Comparison of ENCODE assay signal across 21 cellular contexts in the genomic region with DNA sequence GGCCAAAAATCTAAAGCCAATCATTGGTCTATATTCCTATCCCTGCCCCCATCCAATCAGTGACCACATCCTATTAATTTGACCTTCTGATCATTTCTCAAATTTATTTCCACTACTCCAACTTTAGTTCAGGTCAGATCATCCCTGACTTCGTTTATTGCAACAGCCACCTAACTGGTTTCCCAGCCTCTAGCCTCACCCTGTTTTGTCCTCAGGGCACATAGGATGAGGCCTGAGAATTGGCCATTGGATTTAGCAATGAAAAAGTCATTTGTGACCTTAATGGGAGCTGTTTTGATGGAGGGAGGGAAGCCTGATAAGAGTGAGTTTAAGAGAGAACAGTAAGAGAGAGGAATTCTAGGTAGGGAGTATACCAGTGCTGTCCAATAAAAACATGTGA.
DNase-seq lines count a peak whose midpoint lies in the region; ATAC-seq, FAIRE-seq and TF ChIP-seq lines count a peak whose summit lies in the region.
"Had no signal": no experiment of that assay in that cellular context is flagged by ENCODE, and none has a peak within 500 bp of the region (broad histone marks: within the 10 kb centered on the region; RNA-seq: fewer than 3 reads in every experiment).

No MANE protein-coding gene starts in this region.

- H3K36me3 ChIP-seq in mammary epithelial cell (ENCODE audit: insufficient read depth, low read length) (no peaks in the 10 kb centered on the region), astrocyte (ENCODE audit: insufficient read depth, low read length) (no peaks in the 10 kb centered on the region), trophoblast cell (ENCODE audit: control insufficient read depth in 1 of 2, insufficient read depth in 2 of 2, low read length in 2 of 2) (no peaks in the 10 kb centered on the region), Caco-2 (ENCODE audit: control insufficient read depth, insufficient read depth, low read length) (no peaks in the 10 kb centered on the region)
- H3K36me3 ChIP-seq: BE2C had no signal

- H3K4ac ChIP-seq in trophoblast cell (ENCODE audit: low read depth, low read length), result no peak overlapping the region

- H3K4me3 ChIP-seq in mammary epithelial cell (replicated peaks in 1 of 3; ENCODE audit: insufficient read depth in 1 of 3, low read depth in 2 of 3, low read length in 3 of 3) (no peak overlapping the region), astrocyte (ENCODE audit: insufficient read depth, low read depth, low read length) (no peak overlapping the region), trophoblast cell (ENCODE audit: low read depth, low read length) (no peak overlapping the region), Caco-2 (ENCODE audit: low read depth, low read length) (no peak overlapping the region)
- H3K4me3 ChIP-seq: GM23338 had no signal

- H3K27ac Mint-ChIP-seq in MCF 10A (ENCODE audit: low read depth, unreplicated experiment), result no peak overlapping the region
- no peak overlapping the region for H3K27ac Mint-ChIP-seq in astrocyte (ENCODE audit: unreplicated experiment)
- no peak overlapping the region for H3K27ac Mint-ChIP-seq in Caco-2 (ENCODE audit: unreplicated experiment)
- H3K27ac Mint-ChIP-seq: CD4-positive, CD25-positive, alpha-beta regulatory T cell; CD8-positive, alpha-beta memory T cell; GM23338; IgD-negative memory B cell had no signal

- H3K9me3 Mint-ChIP-seq in MCF 10A (ENCODE audit: unreplicated experiment), result no peaks in the 10 kb centered on the region
- no peaks in the 10 kb centered on the region for H3K9me3 Mint-ChIP-seq in astrocyte (ENCODE audit: unreplicated experiment)
- no peaks in the 10 kb centered on the region for H3K9me3 Mint-ChIP-seq in Caco-2 (ENCODE audit: unreplicated experiment)
- H3K9me3 Mint-ChIP-seq: CD4-positive, CD25-positive, alpha-beta regulatory T cell; GM23338; IgD-negative memory B cell had no signal

- no peak overlapping the region for H3K4me2 ChIP-seq in mammary epithelial cell (ENCODE audit: insufficient read depth, low read depth, low read length)
- H3K4me2 ChIP-seq in astrocyte (ENCODE audit: low read length), result no peak overlapping the region
- H3K4me2 ChIP-seq in trophoblast cell (ENCODE audit: low read length), result no peak overlapping the region
- H3K4me2 ChIP-seq: GM23338 had no signal

- no TSS peak for BruUV-seq in mammary epithelial cell (replicated peaks; lab: Mats Ljungman, UMichigan)
- no TSS peak for BruUV-seq in MCF 10A (replicated peaks; lab: Mats Ljungman, UMichigan)
- BruUV-seq in Caco-2 (replicated peaks; lab: Mats Ljungman, UMichigan), result no TSS peak

- H3K27ac ChIP-seq in mammary epithelial cell (ENCODE audit: insufficient read depth, low read depth, low read length) (no peak overlapping the region), astrocyte (ENCODE audit: low read depth, low read length) (no peak overlapping the region), epithelial cell of prostate (peak overlapping the region; percentile 69), trophoblast cell (ENCODE audit: low read depth, low read length) (no peak overlapping the region)

- H3K9me3 ChIP-seq in mammary epithelial cell (replicated peaks; ENCODE audit: insufficient read depth, low read length) (no peaks in the 10 kb centered on the region), astrocyte (ENCODE audit: insufficient read depth, low read depth, low read length) (no peaks in the 10 kb centered on the region), trophoblast cell (ENCODE audit: insufficient read depth, low read depth, low read length) (no peaks in the 10 kb centered on the region), Caco-2 (no peaks in the 10 kb centered on the region)
- H3K9me3 ChIP-seq: BE2C had no signal

- intact Hi-C loops in mammary epithelial cell (cut with micrococcal nuclease) (loop anchor here (5.0 kb wide), 2 partner anchors 49 to 1079 kb away; no protein-coding TSS in a partner anchor), MCF 10A (cut with micrococcal nuclease) (loop anchor here (5.0 kb wide), 2 partner anchors 49 to 1079 kb away; no protein-coding TSS in a partner anchor), Caco-2 (cut with micrococcal nuclease; ENCODE audit: unreplicated experiment) (loop anchor here (10.0 kb wide), 1 partner anchor 152 kb away; a partner anchor contains a TSS)

- H3K4me3 Mint-ChIP-seq in MCF 10A (ENCODE audit: unreplicated experiment) (no peak overlapping the region), astrocyte (ENCODE audit: unreplicated experiment) (no peak overlapping the region), Caco-2 (ENCODE audit: unreplicated experiment) (no peak overlapping the region)
- H3K4me3 Mint-ChIP-seq: CD4-positive, CD25-positive, alpha-beta regulatory T cell; CD8-positive, alpha-beta memory T cell; GM23338; IgD-negative memory B cell had no signal

- no peak overlapping the region for H3K23ac ChIP-seq in trophoblast cell (ENCODE audit: low read length)

- no peaks in the 10 kb centered on the region for H4K20me1 ChIP-seq in mammary epithelial cell (ENCODE audit: insufficient read depth, low read length)
- no peaks in the 10 kb centered on the region for H4K20me1 ChIP-seq in astrocyte (ENCODE audit: insufficient read depth, low read length)

- POLR2A ChIA-PET in MCF 10A (lab: Yijun Ruan, JAX) (interaction anchor here (0.6 to 0.7 kb wide), 2 partner anchors 18 to 209 kb away, joined by 3 to 4 read pairs; no protein-coding TSS in a partner anchor), Caco-2 (lab: Charles Lee) (no interaction called here)

- WGBS in mammary epithelial cell (ENCODE audit: low coverage, missing lambda C conversion rate), result 0% methylated on average over 1 of the region's 1 CpG
- WGBS in trophoblast cell (ENCODE audit: extremely low coverage, insufficient coverage, insufficient read length), result no CpG with 5 or more reads among the region's 1 CpG

- no peak overlapping the region for H4K8ac ChIP-seq in trophoblast cell (ENCODE audit: low read depth, low read length)

- in situ Hi-C loops in mammary epithelial cell (cut with MboI; ENCODE audit: low sequenced_read_pairs in 2 of 2), result loop anchor here (5.0 to 25.0 kb wide), 2 partner anchors 249 to 699 kb away; no protein-coding TSS in a partner anchor

- H4K91ac ChIP-seq in trophoblast cell (ENCODE audit: low read depth, low read length), result no peak overlapping the region

- H3K9ac ChIP-seq in mammary epithelial cell (ENCODE audit: insufficient read depth, low read length) (no peak overlapping the region), astrocyte (ENCODE audit: low read length) (no peak overlapping the region), trophoblast cell (ENCODE audit: low read length) (no peak overlapping the region)

- dilution Hi-C loops in mammary epithelial cell (cut with HindIII; ENCODE audit: low sequenced_read_pairs), result no loop called here

- no peak for ATAC-seq in GM21717 (IDR thresholded peaks at IDR 0.05; ENCODE audit: unreplicated experiment)
- ATAC-seq: GM23338, HepG2 had no signal

- no peak overlapping the region for H2AK5ac ChIP-seq in trophoblast cell (ENCODE audit: low read length)

- no peaks in the 10 kb centered on the region for H3K27me3 ChIP-seq in mammary epithelial cell (ENCODE audit: insufficient read depth, low read length)
- H3K27me3 ChIP-seq in astrocyte (ENCODE audit: insufficient read depth, low read length), result no peaks in the 10 kb centered on the region
- H3K27me3 ChIP-seq in trophoblast cell (ENCODE audit: insufficient read depth, low read length), result no peaks in the 10 kb centered on the region
- H3K27me3 ChIP-seq in Caco-2 (replicated peaks; ENCODE audit: control insufficient read depth, insufficient read depth, low read length), result no peaks in the 10 kb centered on the region
- H3K27me3 ChIP-seq: BE2C had no signal

- peak; percentile 93 for FAIRE-seq in astrocyte (lab: Jason Lieb, UNC)
- FAIRE-seq: D721Med, G401.6, H54 had no signal

- TF ChIP-seq CTCF in mammary epithelial cell (conservative IDR thresholded peaks at IDR 0.05 in 1 of 2, IDR thresholded peaks at IDR 0.05 in 1 of 2; ENCODE audit: extremely low read depth in 1 of 2, insufficient read depth in 1 of 2, low read depth in 1 of 2, low read length in 2 of 2) (no peak), MCF 10A (IDR thresholded peaks at IDR 0.05; ENCODE audit: unreplicated experiment) (no peak), astrocyte (IDR thresholded peaks at IDR 0.05; ENCODE audit: insufficient read depth, low read depth, low read length) (no peak), Caco-2 (IDR thresholded peaks at IDR 0.05; ENCODE audit: insufficient read depth in 1 of 2, low read depth in 1 of 2, low read length in 1 of 2, severe bottlenecking in 1 of 2, unreplicated experiment in 1 of 2) (no peak)

- CTCF ChIA-PET in mammary epithelial cell (lab: Charles Lee; ENCODE audit: low non-redundant PET) (no interaction called here), MCF 10A (lab: Yijun Ruan, JAX) (interaction anchor here (0.9 to 19.7 kb wide), 6 partner anchors 8 to 247 kb away, joined by 3 to 432 read pairs (median 4); no protein-coding TSS in a partner anchor), Caco-2 (lab: Charles Lee) (no interaction called here)

- no peaks in the 10 kb centered on the region for H3K79me2 ChIP-seq in mammary epithelial cell (ENCODE audit: insufficient read depth, low read length)
- H3K79me2 ChIP-seq in astrocyte (ENCODE audit: insufficient read depth, low read length), result no peaks in the 10 kb centered on the region
- no peaks in the 10 kb centered on the region for H3K79me2 ChIP-seq in trophoblast cell (ENCODE audit: control insufficient read depth, insufficient read depth, low read length, poor library complexity)

- H3K4me1 ChIP-seq in mammary epithelial cell (ENCODE audit: insufficient read depth, low read length), result peaks cover 17% of the 10 kb centered on the region
- peaks cover 9% of the 10 kb centered on the region for H3K4me1 ChIP-seq in astrocyte (ENCODE audit: insufficient read depth, low read length)
- H3K4me1 ChIP-seq in trophoblast cell (ENCODE audit: control insufficient read depth in 1 of 2, insufficient read depth in 2 of 2, low read length in 2 of 2), result peaks cover 0 to 8% of the 10 kb centered on the region in 2 experiments
- no peaks in the 10 kb centered on the region for H3K4me1 ChIP-seq in Caco-2

- no peak overlapping the region for H2BK5ac ChIP-seq in trophoblast cell (ENCODE audit: low read depth, low read length, poor library complexity)

- H2BK12ac ChIP-seq in trophoblast cell (ENCODE audit: low read length), result no peak overlapping the region

- H3K36me3 Mint-ChIP-seq in MCF 10A (ENCODE audit: insufficient read depth, unreplicated experiment), result peaks cover 17% of the 10 kb centered on the region
- no peaks in the 10 kb centered on the region for H3K36me3 Mint-ChIP-seq in astrocyte (ENCODE audit: low read depth, unreplicated experiment)
- H3K36me3 Mint-ChIP-seq in Caco-2 (ENCODE audit: insufficient read depth, unreplicated experiment), result no peaks in the 10 kb centered on the region
- H3K36me3 Mint-ChIP-seq: CD4-positive, CD25-positive, alpha-beta regulatory T cell; CD8-positive, alpha-beta memory T cell; IgD-negative memory B cell had no signal

- no peak overlapping the region for H4K12ac ChIP-seq in trophoblast cell (ENCODE audit: low read depth, low read length)

- DNase-seq in mammary epithelial cell (peak; percentile 49), MCF 10A (ENCODE audit: unreplicated experiment) (no peak), astrocyte (ENCODE audit: low read depth) (no peak), epithelial cell of prostate (ENCODE audit: low read depth, low spot score) (no peak), trophoblast cell (peak; percentile 40 to 77), Caco-2 (no peak), EL (no peak)
- DNase-seq: ACHN; BE2C; C1 segment of cervical spinal cord; CD4-positive, CD25-positive, alpha-beta regulatory T cell; CD8-positive, alpha-beta memory T cell; COR-L47; KBM-7 had no signal

- H2AFZ ChIP-seq in mammary epithelial cell (ENCODE audit: low read depth, low read length), result no peak overlapping the region
- H2AFZ ChIP-seq in astrocyte (ENCODE audit: low read depth, low read length), result no peak overlapping the region
- no peak overlapping the region for H2AFZ ChIP-seq in trophoblast cell (ENCODE audit: insufficient read depth, low read length, poor library complexity)
- H2AFZ ChIP-seq: GM23338 had no signal

- peaks cover 5% of the 10 kb centered on the region for H3K79me1 ChIP-seq in trophoblast cell (ENCODE audit: low read length)

- H2BK120ac ChIP-seq in trophoblast cell (ENCODE audit: insufficient read depth, low read length, poor library complexity), result no peak overlapping the region

- H3K27me3 Mint-ChIP-seq in MCF 10A (ENCODE audit: insufficient read depth, unreplicated experiment) (peaks cover 15% of the 10 kb centered on the region), astrocyte (ENCODE audit: low read depth, unreplicated experiment) (no peaks in the 10 kb centered on the region), Caco-2 (ENCODE audit: insufficient read depth, unreplicated experiment) (no peaks in the 10 kb centered on the region)
- H3K27me3 Mint-ChIP-seq: CD4-positive, CD25-positive, alpha-beta regulatory T cell; IgD-negative memory B cell had no signal

- no peak overlapping the region for H3K14ac ChIP-seq in trophoblast cell (ENCODE audit: low read length)

- no peak overlapping the region for H3K18ac ChIP-seq in trophoblast cell (ENCODE audit: low read length)

- peaks cover 12% of the 10 kb centered on the region for H3K4me1 Mint-ChIP-seq in MCF 10A (ENCODE audit: insufficient read depth, unreplicated experiment)
- no peaks in the 10 kb centered on the region for H3K4me1 Mint-ChIP-seq in astrocyte (ENCODE audit: low read depth, unreplicated experiment)
- H3K4me1 Mint-ChIP-seq in Caco-2 (ENCODE audit: low read depth, unreplicated experiment), result peaks cover 7% of the 10 kb centered on the region
- H3K4me1 Mint-ChIP-seq: GM23338 had no signal

Comparison
In these comparisons a context has a peak if more than half of its experiments do, and no peak if none do; other contexts are left out.
1. DNase-seq: peak in mammary epithelial cell (single experiment) and trophoblast cell (2 of 2); none in MCF 10A (single experiment), astrocyte (single experiment), epithelial cell of prostate (single experiment), Caco-2 (0 of 2) and EL (single experiment).